Comparison of ENCODE assay signal across 18 cellular contexts in the genomic region with DNA sequence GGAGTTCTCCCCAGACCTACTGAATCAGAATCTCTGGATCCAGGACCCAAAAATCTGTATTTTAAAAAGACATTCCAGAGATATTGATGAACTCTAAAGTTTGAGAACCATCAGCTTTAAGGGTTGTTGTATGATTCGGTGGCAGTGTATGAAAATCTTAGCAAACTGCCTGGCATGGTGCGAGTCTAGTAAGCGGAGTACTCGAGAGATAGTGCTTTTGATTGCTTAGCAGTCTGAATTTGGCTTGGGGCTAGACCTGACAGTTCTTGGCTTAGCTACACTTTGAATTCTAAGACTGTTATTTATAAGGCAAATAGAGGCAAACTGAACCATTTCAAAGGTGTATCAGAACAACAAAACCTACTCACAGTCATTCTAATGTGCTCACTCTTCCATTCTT.
"Had no signal": no experiment of that assay in that cellular context is flagged by ENCODE, and none has a peak within 500 bp of the region (broad histone marks: within the 10 kb centered on the region; RNA-seq: fewer than 3 reads in every experiment).

No MANE protein-coding gene starts in this region.

- DNase-seq: cerebellar nuclear complex; colonic mucosa; dermis blood vessel endothelial cell; gastrocnemius medialis; glutamatergic neuron; kidney; left colon; mammary epithelial cell; mucosa of descending colon; naive thymus-derived CD8-positive, alpha-beta T cell; posterior cingulate gyrus; stimulated activated CD4-positive, alpha-beta T cell treated with anti-CD3 and anti-CD28 coated beads, Interleukin-2, amount 100 ng/mL, for 48 hours; tibial artery; upper lobe of left lung; uterus had no signal

- H3K27me3 Mint-ChIP-seq: naive thymus-derived CD8-positive, alpha-beta T cell; stimulated activated naive CD8-positive, alpha-beta T cell treated with anti-CD3 and anti-CD28 coated beads, Interleukin-15, Interleukin-2, amounts not matched to agents 100 ng/mL and 50 ng/mL, for 24 hours had no signal

- H3K36me3 ChIP-seq: colonic mucosa, uterus had no signal

- H3K4me3 Mint-ChIP-seq: naive thymus-derived CD8-positive, alpha-beta T cell; stimulated activated naive CD8-positive, alpha-beta T cell treated with anti-CD3 and anti-CD28 coated beads, Interleukin-15, Interleukin-2, amounts not matched to agents 100 ng/mL and 50 ng/mL, for 24 hours had no signal

- H3K27ac ChIP-seq: colonic mucosa, gastrocnemius medialis, neutrophil, upper lobe of left lung had no signal

- ATAC-seq: gastrocnemius medialis; left colon; mucosa of descending colon; naive thymus-derived CD8-positive, alpha-beta T cell had no signal

- H3K4me1 ChIP-seq: colonic mucosa, upper lobe of left lung, uterus had no signal

- H3K27me3 ChIP-seq: colonic mucosa, gastrocnemius medialis, neutrophil, tibial artery, upper lobe of left lung, uterus had no signal

- H3K4me3 ChIP-seq: colonic mucosa, gastrocnemius medialis, mucosa of descending colon, smooth muscle cell, tibial artery, upper lobe of left lung, uterus had no signal

- H3K9me3 ChIP-seq: colonic mucosa, gastrocnemius medialis, mucosa of descending colon, neutrophil, tibial artery, upper lobe of left lung, uterus had no signal

- H3K27ac Mint-ChIP-seq: stimulated activated naive CD8-positive, alpha-beta T cell treated with anti-CD3 and anti-CD28 coated beads, Interleukin-15, Interleukin-2, amounts not matched to agents 100 ng/mL and 50 ng/mL, for 24 hours had no signal
